ENCODE assay signal across 1 cellular context in the genomic region with DNA sequence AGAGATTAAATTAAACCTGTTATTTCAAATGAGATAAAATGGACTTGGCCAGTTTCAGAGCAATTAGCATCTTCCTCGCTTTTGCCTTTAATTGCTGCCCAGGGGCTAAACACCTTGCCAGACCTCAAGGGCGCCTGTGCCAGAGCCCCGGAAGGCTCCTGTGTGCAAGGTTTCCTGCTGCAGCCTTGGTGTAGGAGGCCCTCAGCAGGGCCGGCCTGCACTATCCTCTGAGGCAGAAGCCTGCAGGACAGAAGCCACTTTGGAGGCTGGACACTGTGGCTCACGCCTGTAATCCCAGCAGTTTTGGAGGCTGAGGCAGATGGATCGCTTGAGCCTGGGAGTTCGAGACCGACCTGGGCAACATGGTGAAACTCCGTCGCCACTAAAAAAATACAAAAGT.
TF ChIP-seq lines count a peak whose summit lies in the region.

No MANE protein-coding gene starts in this region.

TF ChIP-seq in H1, 55 proteins besides CTCF, POLR2A, EP300 and RAD21:
- TF ChIP-seq CHD7 (IDR thresholded peaks at IDR 0.05; ENCODE audit: insufficient replicate concordance, low read length) (no peak), TBP (IDR thresholded peaks at IDR 0.05; ENCODE audit: low read depth, low read length) (no peak), PHF8 (conservative IDR thresholded peaks at IDR 0.05; ENCODE audit: low read depth, low read length) (no peak), TAF7 (optimal IDR thresholded peaks at IDR 0.05; ENCODE audit: borderline replicate concordance, low read depth, low read length) (no peak), RBBP5 (IDR thresholded peaks at IDR 0.05; ENCODE audit: borderline replicate concordance, low read depth, low read length) (no peak), BACH1 (IDR thresholded peaks at IDR 0.05; ENCODE audit: low read length) (no peak), NRF1 (IDR thresholded peaks at IDR 0.05; ENCODE audit: low read depth, low read length) (no peak), SIRT6 (IDR thresholded peaks at IDR 0.05; ENCODE audit: low read length) (no peak)
